8 cellular contexts compared by ENCODE assay signal in genomic region chr15:45129651-45130129, GRCh38. TPM values are rescaled to one million over a fixed set of nuclear protein-coding genes. Genes with fewer than 3 reads are reported as not detected.
A peak's percentile ranks its signal among the peaks of the same experiment; 100 is the strongest.
DNase-seq lines count a peak whose midpoint lies in the region; FAIRE-seq lines count a peak whose summit lies in the region.

Gene DUOX1, plus strand, starts transcription at chr15:45129994. Its CDS starts 1,973 bp downstream, at chr15:45131967.
Gene DUOXA1, minus strand, starts transcription at chr15:45129879. Its CDS starts 6,865 bp downstream, at chr15:45123014.

- H3K4me3 ChIP-seq in HUES6 (ENCODE audit: low read depth, low read length) (peak within 1 kb of the TSS; percentile 84), iPS-15b (ENCODE audit: low read depth, low read length) (peak within 1 kb of the TSS; percentile 71), small intestine (ENCODE audit: low read depth in 1 of 2, low read length in 2 of 2) (peak within 1 kb of the TSS in 1 of 2 donors; percentile 15)

- no peak within 1 kb of the TSS for H3K4me3 Mint-ChIP-seq in activated naive CD4-positive, alpha-beta T cell treated with anti-CD3 and anti-CD28 coated beads, Interleukin-2, amount 10 ng/mL, durations not matched to agents 7 days and 5 days

- no peaks in the 10 kb centered on the region for H3K9me3 Mint-ChIP-seq in activated naive CD4-positive, alpha-beta T cell treated with anti-CD3 and anti-CD28 coated beads, Interleukin-2, amount 10 ng/mL, durations not matched to agents 7 days and 5 days

- H3K9ac ChIP-seq in HUES6 (ENCODE audit: low read length) (no peak within 1 kb of the TSS), iPS-15b (ENCODE audit: low read depth, low read length) (no peak within 1 kb of the TSS)

- H3K4me1 ChIP-seq in HUES6 (ENCODE audit: control insufficient read depth, insufficient read depth, low read length) (peaks cover 8% of the 10 kb centered on the region; the same call in 1 of the 2 replicates), iPS-15b (ENCODE audit: control insufficient read depth, insufficient read depth, low read length) (no peaks in the 10 kb centered on the region), small intestine (ENCODE audit: control insufficient read depth in 2 of 2, insufficient read depth in 1 of 2, low read depth in 1 of 2, low read length in 1 of 2) (no peaks in the 10 kb centered on the region)

- H3K36me3 ChIP-seq in HUES6 (ENCODE audit: control insufficient read depth, insufficient read depth, low read length) (no peaks in the 10 kb centered on the region), iPS-15b (ENCODE audit: control insufficient read depth, insufficient read depth, low read length) (no peaks in the 10 kb centered on the region), small intestine (ENCODE audit: control insufficient read depth in 2 of 2, insufficient read depth in 2 of 2, low read length in 2 of 2) (no peaks in the 10 kb centered on the region)

- CTCF ChIA-PET in activated naive CD4-positive, alpha-beta T cell treated with anti-CD3 and anti-CD28 coated beads, Interleukin-2, amount 10 ng/mL, durations not matched to agents 7 days and 5 days (lab: Charles Lee): interaction anchor here (2.2 kb wide), 1 partner anchor 12 kb away, joined by 14 read pairs; no protein-coding TSS in a partner anchor

- H3K36me3 Mint-ChIP-seq in activated naive CD4-positive, alpha-beta T cell treated with anti-CD3 and anti-CD28 coated beads, Interleukin-2, amount 10 ng/mL, durations not matched to agents 7 days and 5 days: no peaks in the 10 kb centered on the region

- H3K27ac ChIP-seq in HUES6 (ENCODE audit: low read depth, low read length) (no peak within 1 kb of the TSS), small intestine (ENCODE audit: low read depth in 1 of 2, low read length in 1 of 2) (no peak within 1 kb of the TSS)

- H3K27me3 ChIP-seq in HUES6 (ENCODE audit: control insufficient read depth, insufficient read depth, low read length): peaks cover 100% of the 10 kb centered on the region
- peaks cover 99% of the 10 kb centered on the region for H3K27me3 ChIP-seq in iPS-15b (ENCODE audit: control insufficient read depth, insufficient read depth, low read length)
- H3K27me3 ChIP-seq in small intestine (ENCODE audit: control insufficient read depth in 2 of 2, insufficient read depth in 2 of 2, low read length in 2 of 2): peaks cover 3 to 19% of the 10 kb centered on the region in 2 donors

- H3K27me3 Mint-ChIP-seq in activated naive CD4-positive, alpha-beta T cell treated with anti-CD3 and anti-CD28 coated beads, Interleukin-2, amount 10 ng/mL, durations not matched to agents 7 days and 5 days: peaks cover 89% of the 10 kb centered on the region

- no peak for FAIRE-seq in small intestine (lab: Jason Lieb, UNC)

- 3 to 4% (median 3%) methylated on average over 40 to 46 of the region's 46 CpGs for WGBS in small intestine, 3 donors

- DNase-seq in activated naive CD4-positive, alpha-beta T cell treated with anti-CD3 and anti-CD28 coated beads, Interleukin-2, amount 10 ng/mL, durations not matched to agents 7 days and 5 days: peak; percentile 60
- DNase-seq in small intestine (peak; percentile 50), OCI-M2 (lab: John Stamatoyannopoulos, UW; ENCODE audit: unreplicated experiment) (no peak), HCEC 1CT (no peak), epidermal melanocyte (ENCODE audit: insufficient read length, low spot score) (no peak), NCI-H1694 (lab: John Stamatoyannopoulos, UW) (no peak)

- H3K27ac Mint-ChIP-seq in activated naive CD4-positive, alpha-beta T cell treated with anti-CD3 and anti-CD28 coated beads, Interleukin-2, amount 10 ng/mL, durations not matched to agents 7 days and 5 days: no peak within 1 kb of the TSS

- H3K4me1 Mint-ChIP-seq in activated naive CD4-positive, alpha-beta T cell treated with anti-CD3 and anti-CD28 coated beads, Interleukin-2, amount 10 ng/mL, durations not matched to agents 7 days and 5 days: peaks cover 5% of the 10 kb centered on the region

- H3K9me3 ChIP-seq in HUES6 (ENCODE audit: control insufficient read depth, insufficient read depth, low read depth, low read length): no peaks in the 10 kb centered on the region
- H3K9me3 ChIP-seq in iPS-15b (ENCODE audit: control insufficient read depth, insufficient read depth, low read length): no peaks in the 10 kb centered on the region
- no peaks in the 10 kb centered on the region for H3K9me3 ChIP-seq in small intestine (ENCODE audit: control insufficient read depth, low read depth)

RNA-seq across cellular contexts. Expression of gene DUOX1, which starts in this region (rescaled TPM):
- polyA plus RNA-seq in small intestine: under 1 TPM in 2 of 3 donors, not detected in 1; 0.33 to 0.67 TPM

RNA-seq across cellular contexts. Expression of gene DUOXA1, which starts in this region (rescaled TPM):
- polyA plus RNA-seq in small intestine: under 1 TPM; 0.27 to 0.89 (median 0.48) TPM

Comparison
In these comparisons a context has a peak if more than half of its experiments do, and no peak if none do; other contexts are left out.
1. Peak in DNase-seq in small intestine; RNA of the genes that start here not detected or under 1 TPM.